8 cellular contexts compared by ENCODE assay signal in the genomic region with DNA sequence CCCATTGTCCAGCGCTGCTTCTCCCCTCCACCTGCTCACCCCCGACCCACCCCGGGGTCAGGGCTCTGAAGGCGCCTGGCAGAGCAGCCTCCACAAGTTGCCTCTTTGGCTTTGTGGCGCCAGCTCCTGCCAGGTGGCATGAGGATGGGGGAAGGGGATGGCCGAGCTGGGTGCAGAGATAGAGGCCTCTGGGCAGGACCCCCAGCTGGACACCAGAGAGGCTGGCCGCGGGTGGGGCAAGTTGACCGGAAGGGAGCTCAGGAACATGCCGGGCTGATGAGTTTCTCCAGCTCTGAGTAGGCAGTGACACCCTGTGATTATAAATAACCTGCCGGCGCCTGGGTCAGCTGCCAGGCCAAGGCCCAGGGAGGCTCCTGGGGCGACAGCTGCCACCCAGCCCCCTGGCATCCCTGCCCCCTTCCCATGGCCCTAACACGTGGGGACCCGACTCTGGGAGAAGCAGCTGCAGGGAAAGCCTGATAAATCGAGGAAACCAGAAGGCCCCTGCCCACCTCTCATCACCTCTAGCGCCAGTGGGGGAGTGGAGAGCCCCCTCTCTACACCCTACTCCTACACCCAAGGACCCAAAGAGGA. TPM values are rescaled to one million over a fixed set of nuclear protein-coding genes. Genes with fewer than 3 reads are reported as not detected.
DNase-seq lines count a peak whose midpoint lies in the region; ATAC-seq and TF ChIP-seq lines count a peak whose summit lies in the region.

No MANE protein-coding gene starts in this region.

- no peaks in the 10 kb centered on the region for H3K36me3 ChIP-seq in HUES48 (ENCODE audit: control insufficient read depth, insufficient read depth, low read length)
- H3K36me3 ChIP-seq in brain microvascular endothelial cell (replicated peaks) = no peaks in the 10 kb centered on the region
- no peaks in the 10 kb centered on the region for H3K36me3 ChIP-seq in mesenchymal stem cell (ENCODE audit: control insufficient read depth in 1 of 2, insufficient read depth in 2 of 2, low read depth in 1 of 2, low read length in 2 of 2)

- H2AFZ ChIP-seq in mesenchymal stem cell (ENCODE audit: low read depth, low read length) = no peak overlapping the region

- H3K27ac ChIP-seq in HUES48 (ENCODE audit: low read depth, low read length) (no peak overlapping the region), brain microvascular endothelial cell (no peak overlapping the region), mesenchymal stem cell (ENCODE audit: low read length, poor library complexity, severe bottlenecking) (no peak overlapping the region)

- peaks cover 31% of the 10 kb centered on the region for H3K27me3 ChIP-seq in HUES48 (ENCODE audit: control insufficient read depth, insufficient read depth, low read length)
- H3K27me3 ChIP-seq in brain microvascular endothelial cell (replicated peaks) = no peaks in the 10 kb centered on the region
- H3K27me3 ChIP-seq in mesenchymal stem cell (ENCODE audit: control insufficient read depth in 1 of 2, insufficient read depth in 1 of 2, low read length in 2 of 2) = peaks cover 47 to 48% of the 10 kb centered on the region in 2 experiments

- H3K18ac ChIP-seq in mesenchymal stem cell (ENCODE audit: low read depth in 1 of 2, low read length in 2 of 2) = no peak overlapping the region

- H4K8ac ChIP-seq in mesenchymal stem cell (ENCODE audit: low read length) = no peak overlapping the region

- H2BK5ac ChIP-seq in mesenchymal stem cell (ENCODE audit: low read depth, low read length, poor library complexity, severe bottlenecking) = no peak overlapping the region

- in situ Hi-C loops in brain microvascular endothelial cell (cut with HindIII; ENCODE audit: low pct_ligation_motif_present, low sequenced_read_pairs) = no loop called here

- WGBS in mesenchymal stem cell = 25% methylated on average over 14 of the region's 17 CpGs

- H2BK15ac ChIP-seq in mesenchymal stem cell (ENCODE audit: low read depth, poor library complexity, severe bottlenecking) = no peak overlapping the region

- H3K9me3 ChIP-seq in HUES48 (ENCODE audit: control insufficient read depth, insufficient read depth, low read length) = no peaks in the 10 kb centered on the region
- H3K9me3 ChIP-seq in mesenchymal stem cell (ENCODE audit: control insufficient read depth, low read length) = peaks cover 6% of the 10 kb centered on the region

- peak overlapping the region; percentile 98 for H3K4me2 ChIP-seq in mesenchymal stem cell (ENCODE audit: low read length, poor library complexity, severe bottlenecking)

- no peak overlapping the region for H2BK12ac ChIP-seq in mesenchymal stem cell (ENCODE audit: low read length in 2 of 2)

- H3K4me3 ChIP-seq in AG10803 (ENCODE audit: low read length) (peak overlapping the region; percentile 64), HUES48 (ENCODE audit: low read depth, low read length) (peak overlapping the region; percentile 75), brain microvascular endothelial cell (ENCODE audit: low read depth, low read length) (peak overlapping the region; percentile 60), mesenchymal stem cell (ENCODE audit: insufficient read depth in 1 of 2, low read depth in 1 of 2, low read length in 2 of 2) (peak overlapping the region in 1 of 2 experiments; percentile 77)

- no peaks in the 10 kb centered on the region for H3K79me1 ChIP-seq in mesenchymal stem cell (replicated peaks; ENCODE audit: low read length, poor library complexity, severe bottlenecking)

- no peak overlapping the region for H3K9ac ChIP-seq in HUES48 (ENCODE audit: low read depth, low read length)
- H3K9ac ChIP-seq in mesenchymal stem cell (ENCODE audit: low read length) = no peak overlapping the region

- peaks cover 3% of the 10 kb centered on the region; the same call in 1 of the 2 replicates for H3K4me1 ChIP-seq in HUES48 (ENCODE audit: control insufficient read depth, insufficient read depth, low read length)
- peaks cover 15% of the 10 kb centered on the region for H3K4me1 ChIP-seq in mesenchymal stem cell (ENCODE audit: control insufficient read depth, insufficient read depth, low read depth, low read length)

- H2BK120ac ChIP-seq in mesenchymal stem cell (ENCODE audit: low read depth, low read length) = no peak overlapping the region

- H3K4ac ChIP-seq in mesenchymal stem cell (ENCODE audit: low read depth in 1 of 2, low read length in 2 of 2) = no peak overlapping the region

- ATAC-seq in GM18498 (IDR thresholded peaks at IDR 0.05; ENCODE audit: unreplicated experiment) = no peak

- no peak overlapping the region for H3K14ac ChIP-seq in mesenchymal stem cell (ENCODE audit: low read length in 2 of 2)

- DNase-seq in AG10803 (ENCODE audit: low read depth) (no peak), brain microvascular endothelial cell (no peak), mesenchymal stem cell (no peak), DMS153 treated with DMSO at 0.1 percent for 48 hours (lab: John Stamatoyannopoulos, UW; ENCODE audit: unreplicated experiment) (no peak), NCI-H2227 treated with DMSO at 0.1 percent for 48 hours (lab: John Stamatoyannopoulos, UW) (no peak), T1000 (lab: John Stamatoyannopoulos, UW) (no peak)

- no peak overlapping the region for H3K23ac ChIP-seq in mesenchymal stem cell (ENCODE audit: low read length in 2 of 2)

- no peak for TF ChIP-seq CTCF in AG10803 (conservative IDR thresholded peaks at IDR 0.05; ENCODE audit: low read length)
- TF ChIP-seq CTCF in brain microvascular endothelial cell (IDR thresholded peaks at IDR 0.05; ENCODE audit: low read depth, low read length, missing control alignments) = no peak

- H2AK5ac ChIP-seq in mesenchymal stem cell (ENCODE audit: low read length, severe bottlenecking) = no peak overlapping the region

- H4K91ac ChIP-seq in mesenchymal stem cell (ENCODE audit: low read length) = no peak overlapping the region

RNA-seq across cellular contexts. Expression of a gene that starts 0.7 kb away (rescaled TPM):
- 0.35 TPM for polyA plus RNA-seq in mesenchymal stem cell (2013, experiment 1 of 2)
- polyA plus RNA-seq in mesenchymal stem cell (2013, experiment 2 of 2) = 0.30 TPM

RNA-seq across cellular contexts. Expression of a gene that starts 26.6 kb away (rescaled TPM):
- 102 TPM for polyA plus RNA-seq in mesenchymal stem cell (2013, experiment 1 of 2)
- polyA plus RNA-seq in mesenchymal stem cell (2013, experiment 2 of 2) = 107 TPM

RNA-seq across cellular contexts. Expression of a gene that starts 26.8 kb away (rescaled TPM):
- polyA plus RNA-seq in mesenchymal stem cell (2013, experiment 1 of 2) = 119 TPM
- 117 TPM for polyA plus RNA-seq in mesenchymal stem cell (2013, experiment 2 of 2)

RNA-seq across cellular contexts. Expression of a gene that starts 28.5 kb away (rescaled TPM):
- 1.4 TPM for polyA plus RNA-seq in mesenchymal stem cell (2013, experiment 1 of 2)
- polyA plus RNA-seq in mesenchymal stem cell (2013, experiment 2 of 2) = 1.4 TPM

RNA-seq across cellular contexts. Expression of a gene that starts 58.7 kb away (rescaled TPM):
- 28.5 TPM for polyA plus RNA-seq in mesenchymal stem cell (2013, experiment 1 of 2)
- polyA plus RNA-seq in mesenchymal stem cell (2013, experiment 2 of 2) = 28.1 TPM
